ENCODE assay signal across 8 cellular contexts in the genomic region with DNA sequence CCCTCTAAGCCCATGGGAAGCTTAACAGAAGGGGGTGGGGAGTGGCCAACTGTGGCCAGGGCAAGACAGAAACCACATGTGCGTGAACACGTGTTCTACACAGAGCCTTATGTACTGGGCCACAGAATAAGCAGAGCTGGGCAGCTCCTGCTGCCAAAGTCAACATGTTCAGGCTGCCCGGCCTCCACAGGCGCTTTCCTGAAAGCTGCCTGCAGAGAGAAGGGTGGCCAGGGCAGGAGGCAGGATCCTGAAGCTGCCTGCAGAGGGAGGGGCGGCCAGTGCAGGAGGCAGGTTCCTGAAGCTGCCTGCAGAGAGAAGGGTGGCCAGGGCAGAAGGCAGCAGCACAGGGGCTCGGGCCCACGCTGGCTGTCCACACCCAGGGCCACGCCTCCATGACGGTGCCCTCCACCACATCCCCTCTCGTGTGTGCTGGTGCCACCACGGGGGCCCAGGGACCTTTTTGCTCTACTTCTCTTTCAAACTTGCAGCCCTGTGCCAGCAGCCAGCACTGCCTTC.
DNase-seq lines count a peak whose midpoint lies in the region; ATAC-seq and TF ChIP-seq lines count a peak whose summit lies in the region.

No MANE protein-coding gene starts in this region.

- POLR2A ChIA-PET in Panc1 (lab: Charles Lee), result no interaction called here

- CTCF ChIA-PET in Panc1 (lab: Charles Lee), result no interaction called here

- in situ Hi-C loops in Panc1 (cut with HindIII; ENCODE audit: low pct_unique_long_range_greater_than_20kb, low sequenced_read_pairs) (no loop called here), ACHN (cut with HindIII; ENCODE audit: low pct_ligation_motif_present, low pct_unique_long_range_greater_than_20kb, low sequenced_read_pairs) (no loop called here), HAP-1 (cut with MboI; ENCODE audit: low sequenced_read_pairs) (no loop called here)

- H3K9me3 ChIP-seq in Panc1 (ENCODE audit: control insufficient read depth, insufficient read depth, low read depth, low read length) (no peaks in the 10 kb centered on the region), mucosa of descending colon (no peaks in the 10 kb centered on the region), HAP-1 (no peaks in the 10 kb centered on the region)

- H3K27ac ChIP-seq in Panc1 (ENCODE audit: low read length), result no peak overlapping the region; the same call in 1 of the 2 replicates

- H3K36me3 ChIP-seq in Panc1 (ENCODE audit: control insufficient read depth, insufficient read depth, low read length) (no peaks in the 10 kb centered on the region), mucosa of descending colon (ENCODE audit: low read depth) (no peaks in the 10 kb centered on the region), HAP-1 (replicated peaks) (peaks cover 3% of the 10 kb centered on the region)

- TSS peak; percentile 45 for BruUV-seq in Panc1 (replicated peaks; lab: Mats Ljungman, UMichigan)

- TF ChIP-seq CTCF in Panc1 (IDR thresholded peaks at IDR 0.05) (no peak), mucosa of descending colon (IDR thresholded peaks at IDR 0.05) (no peak)

- DNase-seq in DMS53 (lab: John Stamatoyannopoulos, UW) (peak; percentile 61), Panc1 (ENCODE audit: low read depth, low spot score) (no peak), dermis blood vessel endothelial cell (peak; percentile 96), mucosa of descending colon (peak; percentile 62 to 70 (median 62)), ACHN (no peak), HAP-1 (ENCODE audit: low spot score in 2 of 2) (no peak)

- H3K27me3 ChIP-seq in Panc1 (ENCODE audit: control insufficient read depth, insufficient read depth, low read length) (no peaks in the 10 kb centered on the region), HAP-1 (ENCODE audit: low read depth) (no peaks in the 10 kb centered on the region)

- peak; percentile 72 for ATAC-seq in Panc1
- peak; percentile 86 for ATAC-seq in mucosa of descending colon
- no peak for ATAC-seq in GM18868 (IDR thresholded peaks at IDR 0.05; ENCODE audit: unreplicated experiment)
- ATAC-seq in GM21381 (IDR thresholded peaks at IDR 0.05; ENCODE audit: unreplicated experiment), result no peak

- H3K4me3 ChIP-seq in Panc1 (ENCODE audit: low read depth in 2 of 2, low read length in 2 of 2) (no peak overlapping the region), mucosa of descending colon (no peak overlapping the region), HAP-1 (no peak overlapping the region)

- H3K4me1 ChIP-seq in Panc1 (ENCODE audit: control insufficient read depth, insufficient read depth, low read length) (peaks cover 73% of the 10 kb centered on the region), mucosa of descending colon (ENCODE audit: low read depth) (peaks cover 35% of the 10 kb centered on the region), HAP-1 (peaks cover 8% of the 10 kb centered on the region)

- intact Hi-C loops in Panc1 (cut with micrococcal nuclease; ENCODE audit: unreplicated experiment) (no loop called here), mucosa of descending colon (cut with DNase I, micrococcal nuclease) (no loop called here)

Comparison
In these comparisons a context has a peak if more than half of its experiments do, and no peak if none do; other contexts are left out.
1. DNase-seq: peak in DMS53 (single experiment), dermis blood vessel endothelial cell (single experiment) and mucosa of descending colon (3 of 3); none in Panc1 (single experiment), ACHN (single experiment) and HAP-1 (0 of 2).
2. ATAC-seq: peak in Panc1 (single experiment) and mucosa of descending colon (single experiment); none in GM18868 (single experiment) and GM21381 (single experiment).